12 cellular contexts compared by ENCODE assay signal in genomic region chr2:128602038-128602698, GRCh38.
"Had no signal": no experiment of that assay in that cellular context is flagged by ENCODE, and none has a peak within 500 bp of the region (broad histone marks: within the 10 kb centered on the region; RNA-seq: fewer than 3 reads in every experiment).

No MANE protein-coding gene starts in this region.

- H3K4me3 Mint-ChIP-seq: activated CD4-positive, alpha-beta T cell treated with anti-CD3 and anti-CD28 coated beads for 36 hours; activated CD8-positive, alpha-beta T cell treated with anti-CD3 and anti-CD28 coated beads, Interleukin-2, amount 10 ng/mL, durations not matched to agents 7 days and 5 days; activated naive CD4-positive, alpha-beta T cell treated with anti-CD3 and anti-CD28 coated beads, Interleukin-2, amount 50 U/mL, for 24 hours; brain; natural killer cell treated with Interleukin-12 subunit alpha and Interleukin-12 subunit beta and Interleukin-15 and Interleukin-18, amount 100 ng/mL, for 72 hours; T-helper 2 cell treated with Interferon-gamma antibody and Interleukin-4, amounts not matched to agents 5 μg/mL and 100 μg/mL, for 36 hours had no signal

- H3K27ac ChIP-seq: SJSA1, tibial nerve had no signal

- H3K36me3 Mint-ChIP-seq: activated naive CD4-positive, alpha-beta T cell treated with anti-CD3 and anti-CD28 coated beads, Interleukin-2, amount 50 U/mL, for 24 hours; brain; natural killer cell treated with Interleukin-12 subunit alpha and Interleukin-12 subunit beta and Interleukin-15 and Interleukin-18, amount 100 ng/mL, for 72 hours had no signal

- H3K9me3 ChIP-seq: SJSA1, tibial nerve had no signal

- H3K36me3 ChIP-seq: SJSA1, tibial nerve had no signal

- H3K4me1 ChIP-seq: SJSA1 had no signal

- H3K4me1 Mint-ChIP-seq: activated CD4-positive, alpha-beta T cell treated with anti-CD3 and anti-CD28 coated beads for 36 hours; activated naive CD4-positive, alpha-beta T cell treated with anti-CD3 and anti-CD28 coated beads, Interleukin-2, amount 50 U/mL, for 24 hours had no signal

- DNase-seq: activated CD4-positive, alpha-beta T cell treated with anti-CD3 and anti-CD28 coated beads for 36 hours; activated CD8-positive, alpha-beta T cell treated with anti-CD3 and anti-CD28 coated beads, Interleukin-2, amount 10 ng/mL, durations not matched to agents 7 days and 5 days; amniotic stem cell; dermis blood vessel endothelial cell; kidney glomerular epithelial cell; SW 1271 had no signal

- H3K27me3 Mint-ChIP-seq: activated CD4-positive, alpha-beta T cell treated with anti-CD3 and anti-CD28 coated beads for 36 hours; activated naive CD4-positive, alpha-beta T cell treated with anti-CD3 and anti-CD28 coated beads, Interleukin-2, amount 50 U/mL, for 24 hours; natural killer cell treated with Interleukin-12 subunit alpha and Interleukin-12 subunit beta and Interleukin-15 and Interleukin-18, amount 100 ng/mL, for 72 hours had no signal

- H3K4me3 ChIP-seq: SJSA1, tibial nerve had no signal

- ATAC-seq: activated CD4-positive, alpha-beta T cell treated with anti-CD3 and anti-CD28 coated beads for 36 hours; activated CD8-positive, alpha-beta T cell treated with anti-CD3 and anti-CD28 coated beads, Interleukin-2, amount 10 ng/mL, durations not matched to agents 7 days and 5 days had no signal

- H3K27me3 ChIP-seq: SJSA1, tibial nerve had no signal

- H3K27ac Mint-ChIP-seq: activated CD4-positive, alpha-beta T cell treated with anti-CD3 and anti-CD28 coated beads for 36 hours; activated CD8-positive, alpha-beta T cell treated with anti-CD3 and anti-CD28 coated beads, Interleukin-2, amount 10 ng/mL, durations not matched to agents 7 days and 5 days; activated naive CD4-positive, alpha-beta T cell treated with anti-CD3 and anti-CD28 coated beads, Interleukin-2, amount 50 U/mL, for 24 hours; natural killer cell treated with Interleukin-12 subunit alpha and Interleukin-12 subunit beta and Interleukin-15 and Interleukin-18, amount 100 ng/mL, for 72 hours; T-helper 2 cell treated with Interferon-gamma antibody and Interleukin-4, amounts not matched to agents 5 μg/mL and 100 μg/mL, for 36 hours had no signal

- H3K9me3 Mint-ChIP-seq: activated naive CD4-positive, alpha-beta T cell treated with anti-CD3 and anti-CD28 coated beads, Interleukin-2, amount 50 U/mL, for 24 hours; brain; natural killer cell treated with Interleukin-12 subunit alpha and Interleukin-12 subunit beta and Interleukin-15 and Interleukin-18, amount 100 ng/mL, for 72 hours; T-helper 2 cell treated with Interferon-gamma antibody and Interleukin-4, amounts not matched to agents 5 μg/mL and 100 μg/mL, for 36 hours had no signal
